Comparison of ENCODE assay signal across 10 cellular contexts in genomic region chr3:146163584-146163983, GRCh38. TPM values are rescaled to one million over a fixed set of nuclear protein-coding genes. Genes with fewer than 3 reads are reported as not detected.
DNase-seq lines count a peak whose midpoint lies in the region; ATAC-seq and TF ChIP-seq lines count a peak whose summit lies in the region.
"Had no signal": no experiment of that assay in that cellular context is flagged by ENCODE, and none has a peak within 500 bp of the region (broad histone marks: within the 10 kb centered on the region; RNA-seq: fewer than 3 reads in every experiment).

No MANE protein-coding gene starts in this region.

- peak; percentile 5 to 6 for TF ChIP-seq CTCF in fibroblast of lung (conservative IDR thresholded peaks at IDR 0.05 in 1 of 2, IDR thresholded peaks at IDR 0.05 in 1 of 2; ENCODE audit: low read depth in 1 of 2, low read length in 2 of 2)
- no peak for TF ChIP-seq CTCF in testis (IDR thresholded peaks at IDR 0.05)

- ATAC-seq in SK-N-SH treated with all-trans-retinoic acid at 6 μM for 48 hours (peak; percentile 50; the same call in 2 of the 3 replicates), GM21381 (IDR thresholded peaks at IDR 0.05; ENCODE audit: unreplicated experiment) (no peak), GM21825 (IDR thresholded peaks at IDR 0.05; ENCODE audit: unreplicated experiment) (no peak)
- ATAC-seq: left ventricle myocardium superior had no signal

- H4K20me1 ChIP-seq in fibroblast of lung (ENCODE audit: control insufficient read depth, extremely low read depth, insufficient read depth, low read length): no peaks in the 10 kb centered on the region

- H3K4me1 ChIP-seq in fibroblast of lung (ENCODE audit: control insufficient read depth, extremely low read depth, insufficient read depth, low read length): peaks cover 26% of the 10 kb centered on the region
- H3K4me1 ChIP-seq in testis: no peaks in the 10 kb centered on the region

- peak; percentile 97 for DNase-seq in ELR (ENCODE audit: low read depth)
- DNase-seq in fibroblast of lung (ENCODE audit: low read depth in 2 of 2): peak; percentile 94 to 97
- DNase-seq in renal cortical epithelial cell (ENCODE audit: low read depth): peak; percentile 89
- DNase-seq in NOMO-1 treated with DMSO at 0.1 percent for 48 hours (lab: John Stamatoyannopoulos, UW; ENCODE audit: unreplicated experiment): no peak
- DNase-seq in testis: no peak
- DNase-seq: left ventricle myocardium superior, NCI-H1417 had no signal

- H3K27ac ChIP-seq in fibroblast of lung (ENCODE audit: insufficient read depth, low read length): peak overlapping the region; percentile 30
- no peak overlapping the region for H3K27ac ChIP-seq in testis

- H2AFZ ChIP-seq in fibroblast of lung (ENCODE audit: low read length): no peak overlapping the region

- TF ChIP-seq POLR2A in testis (IDR thresholded peaks at IDR 0.05): no peak

- no peaks in the 10 kb centered on the region for H3K9me3 ChIP-seq in fibroblast of lung (ENCODE audit: control insufficient read depth, insufficient read depth, low read depth, low read length)
- H3K9me3 ChIP-seq in testis: no peaks in the 10 kb centered on the region

- intact Hi-C loops in testis (cut with DNase I; ENCODE audit: low total_unique reads): no loop called here

- peaks cover 17% of the 10 kb centered on the region for H3K79me2 ChIP-seq in fibroblast of lung (ENCODE audit: control insufficient read depth, insufficient read depth, low read length)

- H3K4me3 ChIP-seq in fibroblast of lung (replicated peaks in 1 of 4; ENCODE audit: control extremely low read depth in 1 of 4, insufficient read depth in 1 of 4, low read depth in 3 of 4, low read length in 4 of 4) (no peak overlapping the region), testis (no peak overlapping the region)

- no peak overlapping the region for H3K9ac ChIP-seq in fibroblast of lung (ENCODE audit: insufficient read depth, low read length)

- H3K27me3 ChIP-seq in fibroblast of lung (ENCODE audit: control insufficient read depth, insufficient read depth, low read length): no peaks in the 10 kb centered on the region
- H3K27me3 ChIP-seq in testis: no peaks in the 10 kb centered on the region

- 82 to 87% methylated on average over 2 of the region's 2 CpGs for WGBS in testis, 2 donors

- H3K36me3 ChIP-seq in fibroblast of lung (ENCODE audit: control insufficient read depth, insufficient read depth, low read length) (no peaks in the 10 kb centered on the region), testis (ENCODE audit: low read depth, missing control alignments) (no peaks in the 10 kb centered on the region)

- H3K4me2 ChIP-seq in fibroblast of lung (ENCODE audit: extremely low read depth, insufficient read depth, low read length): peak overlapping the region; percentile 21

TF ChIP-seq in SK-N-SH treated with all-trans-retinoic acid at 6 μM for 48 hours, 23 proteins besides CTCF, POLR2A, EP300 and RAD21:
- no peak for TF ChIP-seq ZFP3 (CRISPR knock-in tag; IDR thresholded peaks at IDR 0.05)
- TF ChIP-seq, protein P1, sequence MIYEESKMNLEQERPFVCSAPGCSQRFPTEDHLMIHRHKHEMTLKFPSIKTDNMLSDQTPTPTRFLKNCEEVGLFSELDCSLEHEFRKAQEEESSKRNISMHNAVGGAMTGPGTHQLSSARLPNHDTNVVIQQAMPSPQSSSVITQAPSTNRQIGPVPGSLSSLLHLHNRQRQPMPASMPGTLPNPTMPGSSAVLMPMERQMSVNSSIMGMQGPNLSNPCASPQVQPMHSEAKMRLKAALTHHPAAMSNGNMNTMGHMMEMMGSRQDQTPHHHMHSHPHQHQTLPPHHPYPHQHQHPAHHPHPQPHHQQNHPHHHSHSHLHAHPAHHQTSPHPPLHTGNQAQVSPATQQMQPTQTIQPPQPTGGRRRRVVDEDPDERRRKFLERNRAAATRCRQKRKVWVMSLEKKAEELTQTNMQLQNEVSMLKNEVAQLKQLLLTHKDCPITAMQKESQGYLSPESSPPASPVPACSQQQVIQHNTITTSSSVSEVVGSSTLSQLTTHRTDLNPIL (CRISPR knock-in tag; IDR thresholded peaks at IDR 0.05; ENCODE audit: low read depth): no peak
- TF ChIP-seq POU6F1 (CRISPR knock-in tag; IDR thresholded peaks at IDR 0.05; ENCODE audit: borderline replicate concordance, low read depth): no peak
- TF ChIP-seq ZNF70 (CRISPR knock-in tag; IDR thresholded peaks at IDR 0.05): no peak
- TF ChIP-seq GLIS3 (CRISPR knock-in tag; IDR thresholded peaks at IDR 0.05): no peak
- TF ChIP-seq PATZ1 (CRISPR knock-in tag; IDR thresholded peaks at IDR 0.05; ENCODE audit: borderline replicate concordance): no peak

RNA-seq across cellular contexts. Expression of gene PLOD2, which starts 2.6 kb away (rescaled TPM):
- total RNA-seq in fibroblast of lung: 85.8 and 114 TPM in 2 replicates
- 38.1 and 91.8 TPM in 2 replicates for polyA plus RNA-seq in fibroblast of lung
- polyA plus RNA-seq in fibroblast of lung (2012): 41.3 and 81.0 TPM in 2 replicates
- 2.0 and 9.5 TPM in 2 replicates for polyA minus RNA-seq in fibroblast of lung (ENCODE audit: low replicate concordance)
- total RNA-seq in renal cortical epithelial cell: 284 and 348 TPM in 2 replicates
- total RNA-seq in testis: 10 to 100 TPM; 13.4 to 20.9 TPM
- polyA plus RNA-seq in testis (ENCODE audit: insufficient read depth, low read depth, low replicate concordance): 9.9 TPM

Comparison
In these comparisons a context has a peak if more than half of its experiments do, and no peak if none do; other contexts are left out.
1. DNase-seq: peak in ELR (single experiment), fibroblast of lung (2 of 2) and renal cortical epithelial cell (single experiment); none in NOMO-1 treated with DMSO at 0.1 percent for 48 hours (single experiment) and testis (single experiment).
2. CTCF ChIP-seq: peak in fibroblast of lung (2 of 2); none in testis (0 of 3).